9 cellular contexts compared by ENCODE assay signal in genomic region chr12:63802012-63802608, GRCh38. TPM values are rescaled to one million over a fixed set of nuclear protein-coding genes. Genes with fewer than 3 reads are reported as not detected.
DNase-seq lines count a peak whose midpoint lies in the region; ATAC-seq and TF ChIP-seq lines count a peak whose summit lies in the region.
"Had no signal": no experiment of that assay in that cellular context is flagged by ENCODE, and none has a peak within 500 bp of the region (broad histone marks: within the 10 kb centered on the region; RNA-seq: fewer than 3 reads in every experiment).

No MANE protein-coding gene starts in this region.

- no peaks in the 10 kb centered on the region for H3K9me3 ChIP-seq in PC-9 (ENCODE audit: insufficient read depth, low read depth)
- no peaks in the 10 kb centered on the region for H3K9me3 ChIP-seq in sigmoid colon
- H3K9me3 ChIP-seq: SJSA1 had no signal

- no peak for TF ChIP-seq POLR2A in sigmoid colon (IDR thresholded peaks at IDR 0.05)

- H3K4me3 ChIP-seq in PC-9 (no peak overlapping the region), fibroblast of mammary gland (ENCODE audit: control insufficient read depth, low read depth, low read length) (no peak overlapping the region), sigmoid colon (no peak overlapping the region)
- H3K4me3 ChIP-seq: SJSA1 had no signal

- TF ChIP-seq RAD21 in Ishikawa (IDR thresholded peaks at IDR 0.05; ENCODE audit: low read depth) = peak; percentile 65

- H2AFZ ChIP-seq in PC-9 = no peak overlapping the region

- H3K27me3 ChIP-seq in PC-9 (ENCODE audit: insufficient read depth, low read depth) = no peaks in the 10 kb centered on the region
- H3K27me3 ChIP-seq in sigmoid colon = no peaks in the 10 kb centered on the region
- H3K27me3 ChIP-seq: SJSA1 had no signal

- H4K20me1 ChIP-seq in PC-9 (ENCODE audit: insufficient read depth) = no peaks in the 10 kb centered on the region

- BruUV-seq in PC-9 (replicated peaks; lab: Mats Ljungman, UMichigan) = no TSS peak

- TF ChIP-seq CTCF in PC-9 (conservative IDR thresholded peaks at IDR 0.05) (peak; percentile 80), fibroblast of mammary gland (conservative IDR thresholded peaks at IDR 0.05; ENCODE audit: control insufficient read depth, insufficient read depth, low read depth, low read length) (peak; percentile 56), sigmoid colon (IDR thresholded peaks at IDR 0.05) (peak in 3 of 4 experiments; percentile 32 to 64 (median 49))

- no peak overlapping the region for H3K27ac ChIP-seq in PC-9
- no peak overlapping the region for H3K27ac ChIP-seq in sigmoid colon
- H3K27ac ChIP-seq: SJSA1 had no signal

- H3K36me3 ChIP-seq in PC-9 (ENCODE audit: low read depth) = no peaks in the 10 kb centered on the region
- peaks cover 0 to 22% (median 0%) of the 10 kb centered on the region in 4 donors for H3K36me3 ChIP-seq in sigmoid colon
- H3K36me3 ChIP-seq: SJSA1 had no signal

- DNase-seq in EL (peak; percentile 36), PC-9 (no peak), fibroblast of mammary gland (ENCODE audit: low read depth) (peak; percentile 38), sigmoid colon (no peak)
- DNase-seq in activated naive CD4-positive, alpha-beta T cell treated with anti-CD3 and anti-CD28 coated beads, Interleukin-2, amount 50 U/mL, for 16 hours = no peak
- no peak for DNase-seq in effector CD8-positive, alpha-beta T cell (lab: John Stamatoyannopoulos, UW)

- H3F3A ChIP-seq in PC-9 (ENCODE audit: insufficient read depth, low read depth) = peaks cover 11% of the 10 kb centered on the region; the same call in 1 of the 2 replicates

- no peaks in the 10 kb centered on the region for H3K79me2 ChIP-seq in PC-9 (ENCODE audit: low read depth)

- WGBS in sigmoid colon, 2 donors = 66 to 72% methylated on average over 6 of the region's 6 CpGs

- POLR2A ChIA-PET in PC-9 (lab: Charles Lee; ENCODE audit: unreplicated experiment) = no interaction called here

- TF ChIP-seq EP300 in Ishikawa (IDR thresholded peaks at IDR 0.05; ENCODE audit: borderline replicate concordance) (no peak), sigmoid colon (IDR thresholded peaks at IDR 0.05) (no peak)

- H3K4me2 ChIP-seq in PC-9 = no peak overlapping the region

- H3K4me1 ChIP-seq in PC-9 (replicated peaks; ENCODE audit: insufficient read depth) (peaks cover 22% of the 10 kb centered on the region), sigmoid colon (no peaks in the 10 kb centered on the region)
- H3K4me1 ChIP-seq: SJSA1 had no signal

- no peak for ATAC-seq in HG03520 (IDR thresholded peaks at IDR 0.05; ENCODE audit: unreplicated experiment)

- H3K9me2 ChIP-seq in PC-9 (ENCODE audit: insufficient read depth) = no peaks in the 10 kb centered on the region

- CTCF ChIA-PET in PC-9 (lab: Charles Lee) = no interaction called here

- intact Hi-C loops in PC-9 (cut with micrococcal nuclease; ENCODE audit: unreplicated experiment) = loop anchor here (1.0 to 5.0 kb wide), 3 partner anchors 130 to 699 kb away; no protein-coding TSS in a partner anchor
- intact Hi-C loops in sigmoid colon (cut with DNase I) = loop anchor here (5.0 to 10.0 kb wide), 2 partner anchors 130 to 697 kb away; no protein-coding TSS in a partner anchor

TF ChIP-seq in Ishikawa, 13 proteins besides CTCF, POLR2A, EP300 and RAD21:
- TF ChIP-seq YY1 (IDR thresholded peaks at IDR 0.05; ENCODE audit: low read depth) = no peak
- no peak for TF ChIP-seq USF1 (IDR thresholded peaks at IDR 0.05)
- TF ChIP-seq REST (IDR thresholded peaks at IDR 0.05; ENCODE audit: low read depth) = no peak
- no peak for TF ChIP-seq NFIC (IDR thresholded peaks at IDR 0.05)
- TF ChIP-seq MAX (IDR thresholded peaks at IDR 0.05) = no peak
- TF ChIP-seq CREB1 (IDR thresholded peaks at IDR 0.05; ENCODE audit: low read depth) = no peak
- TF ChIP-seq TAF1 (IDR thresholded peaks at IDR 0.05; ENCODE audit: low read depth) = no peak
- no peak for TF ChIP-seq FOXM1 (IDR thresholded peaks at IDR 0.05; ENCODE audit: borderline replicate concordance, low read depth)

RNA-seq across cellular contexts. Expression of gene RXYLT1, which starts 22.4 kb away (rescaled TPM):
- total RNA-seq in PC-9 (2021) = 10.5 and 12.2 TPM in 2 replicates
- 10 to 100 TPM; 12.1 to 17.0 (median 15.3) TPM for total RNA-seq in sigmoid colon
- 10 to 100 TPM in 1 of 3 donors, 1 to 10 TPM in 2; 4.2 to 10.4 (median 5.8) TPM for polyA plus RNA-seq in sigmoid colon

RNA-seq across cellular contexts. Expression of gene SRGAP1, which starts 42.4 kb away (rescaled TPM):
- 18.0 and 24.5 TPM in 2 replicates for total RNA-seq in PC-9 (2021)
- total RNA-seq in sigmoid colon = 10 to 100 TPM in 2 of 4 donors, 1 to 10 TPM in 2; 5.4 to 16.3 (median 10.1) TPM
- polyA plus RNA-seq in sigmoid colon = 1 to 10 TPM; 2.4 to 4.7 (median 2.8) TPM

Comparison
In these comparisons a context has a peak if more than half of its experiments do, and no peak if none do; other contexts are left out.
1. DNase-seq: peak in EL (single experiment) and fibroblast of mammary gland (single experiment); none in PC-9 (0 of 2), sigmoid colon (single experiment), activated naive CD4-positive, alpha-beta T cell treated with anti-CD3 and anti-CD28 coated beads, Interleukin-2, amount 50 U/mL, for 16 hours (single experiment) and effector CD8-positive, alpha-beta T cell (single experiment).
2. Peak in every context shown above with its lines, with median percentiles within 50 percentile points of each other: CTCF ChIP-seq.